8 cellular contexts compared by ENCODE assay signal in genomic region chr6:36027501-36028087, GRCh38.
DNase-seq lines count a peak whose midpoint lies in the region; ATAC-seq lines count a peak whose summit lies in the region.

MAPK14 (plus strand) TSS chr6:36027808; CDS start chr6:36028158, 350 bp downstream.

- peak; percentile 100 for DNase-seq in CD1c-positive myeloid dendritic cell (ENCODE audit: extremely low spot score)
- peak; percentile 100 for DNase-seq in NCI-H748 (lab: John Stamatoyannopoulos, UW; ENCODE audit: unreplicated experiment)
- DNase-seq in activated CD4-positive, alpha-beta T cell treated with anti-CD3 and anti-CD28 coated beads, Interleukin-2, amount 50 U/mL, for 1 hour: peak; percentile 98
- peak; percentile 84 for DNase-seq in cortex of kidney (lab: John Stamatoyannopoulos, UW)
- DNase-seq in left kidney (ENCODE audit: low read depth, low spot score): peak; percentile 100
- peak; percentile 98 to 99 for DNase-seq in stimulated activated CD4-positive, alpha-beta T cell treated with anti-CD3 and anti-CD28 coated beads, Interleukin-2, amount 100 ng/mL, for 24 hours

- ATAC-seq in GM19372 (IDR thresholded peaks at IDR 0.05; ENCODE audit: low read depth, unreplicated experiment): peak; percentile 89
- ATAC-seq in HG03558 (IDR thresholded peaks at IDR 0.05; ENCODE audit: extremely low read depth, unreplicated experiment): peak; percentile 83

Comparison
In these comparisons a context has a peak if more than half of its experiments do, and no peak if none do; other contexts are left out.
1. Peak in every context shown above with its lines: DNase-seq and ATAC-seq.